Comparison of ENCODE assay signal across 27 cellular contexts in the genomic region with DNA sequence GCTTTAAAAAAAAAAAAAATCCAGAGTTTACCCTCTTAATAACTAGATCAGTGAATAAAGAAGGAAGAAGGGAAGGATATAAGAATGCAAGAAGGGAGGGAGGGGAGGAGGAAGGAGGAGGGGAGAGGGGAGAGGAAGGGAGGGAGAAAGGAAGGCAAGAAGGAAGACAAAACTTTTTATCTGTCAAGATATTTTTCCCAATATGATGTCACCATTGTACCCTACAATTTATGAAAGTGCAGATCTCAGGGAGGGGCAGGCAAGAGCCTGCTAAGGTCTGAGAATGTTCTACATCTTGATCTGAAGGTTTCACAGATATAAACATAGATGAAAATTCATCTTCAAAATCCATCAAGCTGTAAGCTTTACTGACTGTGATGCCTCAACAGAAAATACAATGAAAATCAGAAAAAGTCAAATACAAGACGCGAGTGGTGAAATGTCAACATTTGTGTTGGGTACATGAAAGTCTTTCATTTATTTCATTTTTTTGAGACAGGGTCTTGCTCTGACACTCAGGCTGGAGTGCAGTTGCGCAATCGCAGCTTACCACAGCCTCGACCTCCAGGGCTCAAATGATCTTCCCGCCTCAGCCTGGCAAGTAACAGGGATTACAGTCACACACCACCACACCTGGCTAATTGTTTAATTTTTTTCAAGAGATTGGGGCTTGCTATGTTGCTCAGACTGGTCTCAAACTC. TPM values are rescaled to one million over a fixed set of nuclear protein-coding genes. Genes with fewer than 3 reads are reported as not detected.
DNase-seq lines count a peak whose midpoint lies in the region; ATAC-seq, FAIRE-seq and TF ChIP-seq lines count a peak whose summit lies in the region.
"Had no signal": no experiment of that assay in that cellular context is flagged by ENCODE, and none has a peak within 500 bp of the region (broad histone marks: within the 10 kb centered on the region; RNA-seq: fewer than 3 reads in every experiment).

No MANE protein-coding gene starts in this region.

- no peak for FAIRE-seq in A549 (lab: Jason Lieb, UNC)
- FAIRE-seq: GM12892 had no signal

- TF ChIP-seq CTCF in A549 (IDR thresholded peaks at IDR 0.05) (no peak), HCT116 (IDR thresholded peaks at IDR 0.05 in 2 of 3, conservative IDR thresholded peaks at IDR 0.05 in 1 of 3; ENCODE audit: borderline replicate concordance in 1 of 3, insufficient read depth in 1 of 3, low read depth in 2 of 3, low read length in 2 of 3) (no peak), OCI-LY3 (IDR thresholded peaks at IDR 0.05; ENCODE audit: low read depth, low read length) (no peak), left lung (IDR thresholded peaks at IDR 0.05) (no peak)

- no peaks in the 10 kb centered on the region for H3K79me2 ChIP-seq in HCT116 (ENCODE audit: insufficient read depth, low read length)
- no peaks in the 10 kb centered on the region for H3K79me2 ChIP-seq in OCI-LY3 (ENCODE audit: low read length)

- no peaks in the 10 kb centered on the region; the same call in 1 of the 2 replicates for H3K27me3 ChIP-seq in HCT116 (ENCODE audit: insufficient read depth, low read length)
- H3K27me3 ChIP-seq in OCI-LY3 (ENCODE audit: low read depth, low read length): 0 out of 2 replicates have a peak, but pooled peaks cover 7% of the 10 kb centered on the region
- no peaks in the 10 kb centered on the region for H3K27me3 ChIP-seq in left lung

- H3K9me3 ChIP-seq in A549 (no peaks in the 10 kb centered on the region), HCT116 (ENCODE audit: control insufficient read depth in 1 of 2, insufficient read depth in 1 of 2, low read depth in 1 of 2, low read length in 2 of 2) (no peaks in the 10 kb centered on the region), OCI-LY3 (ENCODE audit: insufficient read depth, low read length) (peaks cover 4% of the 10 kb centered on the region; the same call in 1 of the 2 replicates), left lung (no peaks in the 10 kb centered on the region)
- H3K9me3 ChIP-seq: Caco-2 had no signal

- POLR2A ChIA-PET in A549 (lab: Yijun Ruan, JAX): no interaction called here
- POLR2A ChIA-PET in HCT116 (lab: Charles Lee): no interaction called here

- H3K36me3 ChIP-seq in HCT116 (ENCODE audit: control insufficient read depth in 1 of 2, insufficient read depth in 2 of 2, low read length in 2 of 2): no peaks in the 10 kb centered on the region
- H3K36me3 ChIP-seq in OCI-LY3 (replicated peaks; ENCODE audit: low read depth, low read length): peaks cover 6% of the 10 kb centered on the region
- no peaks in the 10 kb centered on the region for H3K36me3 ChIP-seq in left lung

- CTCF ChIA-PET in A549 (lab: Yijun Ruan, JAX): interaction anchor here (0.6 to 0.9 kb wide), 2 partner anchors 14 to 100 kb away, joined by 3 to 4 read pairs; no protein-coding TSS in a partner anchor
- CTCF ChIA-PET in HCT116 (lab: Charles Lee): no interaction called here

- RAD21 ChIA-PET in HCT116 (lab: Charles Lee; ENCODE audit: low non-redundant PET in 1 of 2, low total read pairs in 2 of 2, uncharacterized antibody in 2 of 2, unreplicated experiment in 2 of 2): no interaction called here

- H3K4me3 ChIP-seq in A549: no peak overlapping the region
- H3K4me3 ChIP-seq in HCT116 (replicated peaks in 1 of 2; ENCODE audit: low read depth in 1 of 2, low read length in 2 of 2): no peak overlapping the region
- H3K4me3 ChIP-seq in OCI-LY3 (ENCODE audit: low read length): peak overlapping the region; percentile 63
- H3K4me3 ChIP-seq in left lung: no peak overlapping the region
- H3K4me3 ChIP-seq: PC-9 had no signal

- TF ChIP-seq EP300 in A549 (IDR thresholded peaks at IDR 0.05): no peak

- BruUV-seq in HCT116 (replicated peaks; lab: Mats Ljungman, UMichigan): no TSS peak

- TF ChIP-seq RAD21 in A549 (conservative IDR thresholded peaks at IDR 0.05 in 1 of 2, IDR thresholded peaks at IDR 0.05 in 1 of 2) (no peak), HCT116 (IDR thresholded peaks at IDR 0.05; ENCODE audit: low read depth) (no peak)

- ATAC-seq in A549: no peak
- no peak for ATAC-seq in HCT116
- ATAC-seq in left lung: peak; percentile 23
- ATAC-seq: CD8-positive, alpha-beta T cell; Right ventricle myocardium inferior; T-cell had no signal

- no peaks in the 10 kb centered on the region for H3K9me2 ChIP-seq in HCT116 (ENCODE audit: insufficient read depth)

- DNase-seq in A549 (ENCODE audit: low read depth in 1 of 2, low spot score in 1 of 2): no peak
- DNase-seq in HCT116 (ENCODE audit: low read depth, low spot score): no peak
- DNase-seq in left lung: no peak
- no peak for DNase-seq in activated CD4-positive, alpha-beta T cell treated with anti-CD3 and anti-CD28 coated beads for 1 hour
- no peak for DNase-seq in kidney tubule cell (ENCODE audit: low spot score)
- DNase-seq in SIG-M5 treated with dmso at 0.1 percent for 504 hours (lab: John Stamatoyannopoulos, UW; ENCODE audit: unreplicated experiment): no peak
- DNase-seq: Caco-2; CD8-positive, alpha-beta T cell; DND-41; KG1; MM.1S; NCI-H1105; NCI-H1436 treated with DMSO at 0.1 percent for 48 hours; NCI-H187 treated with DMSO at 0.1 percent for 48 hours; NCI-H2171 treated with DMSO at 0.1 percent for 48 hours; NCI-H524 treated with DMSO at 0.1 percent for 48 hours; NCI-H774; PC-9; T-cell had no signal

- WGBS in A549 (ENCODE audit: missing lambda C conversion rate): 69% methylated on average over 6 of the region's 6 CpGs

- no peak overlapping the region for H2AFZ ChIP-seq in HCT116 (ENCODE audit: low read depth, low read length, poor library complexity, severe bottlenecking)
- H2AFZ ChIP-seq in OCI-LY3 (ENCODE audit: low read depth, low read length): peak overlapping the region; percentile 68; the same call in 1 of the 2 replicates
- H2AFZ ChIP-seq: PC-9 had no signal

- no peak overlapping the region for H3K4me2 ChIP-seq in A549
- H3K4me2 ChIP-seq in HCT116 (ENCODE audit: low read length): no peak overlapping the region
- peak overlapping the region; percentile 82 for H3K4me2 ChIP-seq in OCI-LY3 (ENCODE audit: low read length)
- H3K4me2 ChIP-seq: PC-9 had no signal

- H3K27ac ChIP-seq in A549 (no peak overlapping the region), HCT116 (ENCODE audit: low read depth, low read length) (no peak overlapping the region), OCI-LY3 (ENCODE audit: low read length) (peak overlapping the region; percentile 34; the same call in 1 of the 2 replicates), left lung (no peak overlapping the region)
- H3K27ac ChIP-seq: C4-2B, HL-60, PC-9 had no signal

- intact Hi-C loops in HCT116 (cut with micrococcal nuclease): no loop called here
- intact Hi-C loops in left lung (cut with DNase I): no loop called here

- H4K20me1 ChIP-seq in HCT116 (ENCODE audit: insufficient read depth) (no peaks in the 10 kb centered on the region), OCI-LY3 (ENCODE audit: insufficient read depth, low read length) (no peaks in the 10 kb centered on the region)

- TF ChIP-seq POLR2A in A549 (IDR thresholded peaks at IDR 0.05; ENCODE audit: low read length) (no peak), HCT116 (IDR thresholded peaks at IDR 0.05; ENCODE audit: borderline replicate concordance, extremely low read depth, insufficient read depth, insufficient read length) (no peak)

- H3K4me1 ChIP-seq in A549 (no peaks in the 10 kb centered on the region), HCT116 (ENCODE audit: control insufficient read depth in 1 of 2, insufficient read depth in 2 of 2, low read length in 2 of 2) (no peaks in the 10 kb centered on the region), OCI-LY3 (ENCODE audit: low read length) (peaks cover 26% of the 10 kb centered on the region), left lung (peaks cover 0 to 6% of the 10 kb centered on the region in 2 donors)

- H3K9ac ChIP-seq in HCT116 (ENCODE audit: low read length) (no peak overlapping the region), OCI-LY3 (ENCODE audit: low read length) (peak overlapping the region; percentile 41)

TF ChIP-seq in A549, 52 proteins besides CTCF, POLR2A, EP300 and RAD21 (continues in another document):
- TF ChIP-seq CEBPB (IDR thresholded peaks at IDR 0.05): peak; percentile 65 to 84; a peak in 3 of 4 replicates
- no peak for TF ChIP-seq EHMT2 (IDR thresholded peaks at IDR 0.05; ENCODE audit: low read depth)
- TF ChIP-seq RNF2 (IDR thresholded peaks at IDR 0.05; ENCODE audit: borderline replicate concordance, low read depth): no peak

TF ChIP-seq in HCT116, 20 proteins besides CTCF, POLR2A, EP300 and RAD21 (continues in another document):
- TF ChIP-seq EGR1 (IDR thresholded peaks at IDR 0.05; ENCODE audit: low read depth) (no peak), CEBPB (IDR thresholded peaks at IDR 0.05; ENCODE audit: low read depth) (peak; percentile 44; the same call in 1 of the 2 replicates)

RNA-seq across cellular contexts. Expression of a gene that starts 57.1 kb away (rescaled TPM):
- polyA plus RNA-seq in A549 (2011; rRNA removed) (21.4 and 26.5 TPM in 2 replicates), A549 (2017; fragmentation: RNase III; extraction: RNeasy Plus Mini Kit Qiagen cat#74134 plus additional on column Dnase treatment) (13.4 to 14.7 TPM (median 14.2 TPM) in 3 replicates)
- 11.8 and 18.6 TPM in 2 replicates for polyA plus RNA-seq in A549 (2012; cell fraction: cytosol; rRNA removed)
- polyA plus RNA-seq in A549 (2012; cell fraction: nucleus; rRNA removed): 8.6 and 9.6 TPM in 2 replicates
- 45.9 and 48.2 TPM in 2 replicates for polyA minus RNA-seq in A549 (2011; rRNA and poly(A)+ RNA removed)
- total RNA-seq in HCT116 (2021; ENCODE audit: unreplicated experiment) (32.6 TPM), left lung (100 to 1,000 TPM; 263 to 487 TPM)
- 22.0 and 26.1 TPM in 2 replicates for polyA plus RNA-seq in HCT116 (2012)
- total RNA-seq: CD8-positive, alpha-beta T cell had no signal

RNA-seq across cellular contexts. Expression of a gene that starts 57.2 kb away (rescaled TPM):
- polyA plus RNA-seq in A549 (2011; rRNA removed) (0.12 and 0.14 TPM in 2 replicates), A549 (2017; fragmentation: RNase III; extraction: RNeasy Plus Mini Kit Qiagen cat#74134 plus additional on column Dnase treatment) (0.09 TPM in 1 of 3 replicates, not detected in the others)
- 0.03 and 0.05 TPM in 2 replicates for polyA plus RNA-seq in A549 (2012; cell fraction: cytosol; rRNA removed)
- 0.10 and 0.16 TPM in 2 replicates for polyA plus RNA-seq in A549 (2012; cell fraction: nucleus; rRNA removed)
- polyA minus RNA-seq in A549 (2011; rRNA and poly(A)+ RNA removed): 0.24 and 0.58 TPM in 2 replicates
- total RNA-seq in HCT116 (2021; ENCODE audit: unreplicated experiment) (0.37 TPM), left lung (not detected)
- 0.06 and 0.36 TPM in 2 replicates for polyA plus RNA-seq in HCT116 (2012)
- total RNA-seq: A673; Caco-2; CD8-positive, alpha-beta T cell; H4; PC-9; Right ventricle myocardium inferior; RPMI7951; T-cell had no signal
